Comparison of ENCODE assay signal across 33 cellular contexts in the genomic region with DNA sequence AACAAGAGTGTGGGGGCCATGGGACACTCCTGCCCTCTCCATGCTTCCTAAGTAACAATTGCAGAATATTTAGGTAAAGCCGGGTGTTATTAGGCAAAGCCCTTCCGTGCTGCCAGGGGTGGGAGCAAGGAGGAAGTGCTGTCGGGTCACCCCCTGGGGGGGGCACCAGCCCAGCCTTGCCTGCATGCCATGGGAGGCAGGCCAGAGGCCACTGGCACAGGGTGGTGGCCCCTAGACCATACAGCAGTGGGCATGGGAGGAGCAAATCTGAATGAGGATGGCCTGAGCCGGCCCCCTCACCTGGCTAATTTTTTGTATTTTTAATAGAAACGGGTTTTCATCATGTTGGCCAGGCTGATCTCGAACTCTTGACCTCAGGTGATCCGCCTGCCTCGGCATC.
DNase-seq lines count a peak whose midpoint lies in the region; ATAC-seq, FAIRE-seq and TF ChIP-seq lines count a peak whose summit lies in the region.
"Had no signal": no experiment of that assay in that cellular context is flagged by ENCODE, and none has a peak within 500 bp of the region (broad histone marks: within the 10 kb centered on the region; RNA-seq: fewer than 3 reads in every experiment).

No MANE protein-coding gene starts in this region.

- H3K9me3 ChIP-seq in neuronal stem cell (replicated peaks in 1 of 2; ENCODE audit: control insufficient read depth in 2 of 2, insufficient read depth in 1 of 2, low read depth in 1 of 2, low read length in 2 of 2) (no peaks in the 10 kb centered on the region), small intestine (ENCODE audit: control insufficient read depth, low read depth) (no peaks in the 10 kb centered on the region)
- H3K9me3 ChIP-seq: A549; BE2C; BLaER1; BLaER1 treated with 17β-estradiol and CSF1 and Interleukin-3, amounts not matched to agents 10 nM and 100 nM; Caco-2 had no signal

- H3K79me1 ChIP-seq in neuronal stem cell (ENCODE audit: low read depth, low read length): no peaks in the 10 kb centered on the region

- peak; percentile 85 for DNase-seq in chondrocyte (ENCODE audit: low spot score)
- no peak for DNase-seq in neuronal stem cell (ENCODE audit: low spot score)
- DNase-seq in WTC11 (ENCODE audit: low spot score): no peak
- no peak for DNase-seq in small intestine
- DNase-seq: 8988T; ACHN; AML-193; BE2C; C1 segment of cervical spinal cord; Caco-2; Calu3; CD4-positive, alpha-beta memory T cell; CD4-positive, alpha-beta T cell; CD4-positive, CD25-positive, alpha-beta regulatory T cell; CD8-positive, alpha-beta memory T cell; CD8-positive, alpha-beta T cell; COR-L47; DMS 273 treated with DMSO at 0.1 percent for 48 hours; DMS153; DMS53; DMS79; DMS79 treated with DMSO at 0.1 percent for 48 hours; DND-41; EL had no signal

- no peak overlapping the region for H3K9ac ChIP-seq in neuronal stem cell (ENCODE audit: low read depth, low read length, poor library complexity)
- H3K9ac ChIP-seq: BLaER1; BLaER1 treated with 17β-estradiol and CSF1 and Interleukin-3, amounts not matched to agents 10 nM and 100 nM had no signal

- H3K36me3 Mint-ChIP-seq in chondrocyte (ENCODE audit: low read depth) (no peaks in the 10 kb centered on the region), WTC11 (no peaks in the 10 kb centered on the region)
- H3K36me3 Mint-ChIP-seq: CD14-positive monocyte; CD4-positive, alpha-beta memory T cell; CD4-positive, CD25-positive, alpha-beta regulatory T cell; CD8-positive, alpha-beta memory T cell; CD8-positive, alpha-beta T cell had no signal

- peak overlapping the region; percentile 90 for H3K18ac ChIP-seq in neuronal stem cell (ENCODE audit: low read length)

- peaks cover 4% of the 10 kb centered on the region for H3K9me3 Mint-ChIP-seq in chondrocyte (ENCODE audit: low read depth)
- H3K9me3 Mint-ChIP-seq in WTC11: no peaks in the 10 kb centered on the region

- H3K27ac ChIP-seq in neuronal stem cell (replicated peaks; ENCODE audit: low read length) (no peak overlapping the region), small intestine (ENCODE audit: low read depth in 1 of 2, low read length in 1 of 2) (no peak overlapping the region)
- H3K27ac ChIP-seq: 22Rv1; A549; BLaER1; BLaER1 treated with 17β-estradiol and CSF1 and Interleukin-3, amounts not matched to agents 10 nM and 100 nM; C4-2B had no signal

- H3K4me1 ChIP-seq in neuronal stem cell (ENCODE audit: control insufficient read depth in 2 of 2, insufficient read depth in 1 of 2, low read depth in 1 of 2, low read length in 2 of 2) (no peaks in the 10 kb centered on the region), small intestine (ENCODE audit: control insufficient read depth in 2 of 2, insufficient read depth in 1 of 2, low read depth in 1 of 2, low read length in 1 of 2) (no peaks in the 10 kb centered on the region)
- H3K4me1 ChIP-seq: A549; BE2C; BLaER1; BLaER1 treated with 17β-estradiol and CSF1 and Interleukin-3, amounts not matched to agents 10 nM and 100 nM; Caco-2 had no signal

- H3K27me3 Mint-ChIP-seq in chondrocyte (ENCODE audit: low read depth) (no peaks in the 10 kb centered on the region), WTC11 (ENCODE audit: low read depth) (no peaks in the 10 kb centered on the region)
- H3K27me3 Mint-ChIP-seq: B cell; CD4-positive, alpha-beta memory T cell; CD4-positive, alpha-beta T cell; CD4-positive, CD25-positive, alpha-beta regulatory T cell; CD8-positive, alpha-beta memory T cell had no signal

- no peak overlapping the region for H4K91ac ChIP-seq in neuronal stem cell (ENCODE audit: low read depth, low read length, poor library complexity)

- H3K4me3 Mint-ChIP-seq in chondrocyte (ENCODE audit: unreplicated experiment): no peak overlapping the region
- H3K4me3 Mint-ChIP-seq in WTC11: no peak overlapping the region
- H3K4me3 Mint-ChIP-seq: B cell; CD14-positive monocyte; CD4-positive, alpha-beta memory T cell; CD4-positive, alpha-beta T cell; CD4-positive, CD25-positive, alpha-beta regulatory T cell; CD8-positive, alpha-beta memory T cell; CD8-positive, alpha-beta T cell had no signal

- H3K36me3 ChIP-seq in neuronal stem cell (replicated peaks in 1 of 2; ENCODE audit: control insufficient read depth in 2 of 2, insufficient read depth in 2 of 2, low read length in 2 of 2) (no peaks in the 10 kb centered on the region), small intestine (ENCODE audit: control insufficient read depth in 2 of 2, insufficient read depth in 2 of 2, low read length in 2 of 2) (no peaks in the 10 kb centered on the region)
- H3K36me3 ChIP-seq: BE2C; BLaER1; BLaER1 treated with 17β-estradiol and CSF1 and Interleukin-3, amounts not matched to agents 10 nM and 100 nM had no signal

- H2BK120ac ChIP-seq in neuronal stem cell (ENCODE audit: low read depth, low read length): no peak overlapping the region

- no peak for FAIRE-seq in small intestine (lab: Jason Lieb, UNC)
- FAIRE-seq: A204.1, A549, D721Med had no signal

- H4K8ac ChIP-seq in neuronal stem cell (ENCODE audit: low read depth, low read length): peak overlapping the region; percentile 17

- H2BK12ac ChIP-seq in neuronal stem cell (ENCODE audit: low read length): no peak overlapping the region

- H3K4ac ChIP-seq in neuronal stem cell (ENCODE audit: low read length): no peak overlapping the region

- H3K27ac Mint-ChIP-seq in chondrocyte (ENCODE audit: unreplicated experiment) (no peak overlapping the region), WTC11 (no peak overlapping the region)
- H3K27ac Mint-ChIP-seq: B cell; CD14-positive monocyte; CD4-positive, alpha-beta memory T cell; CD4-positive, alpha-beta T cell; CD4-positive, CD25-positive, alpha-beta regulatory T cell; CD8-positive, alpha-beta memory T cell; CD8-positive, alpha-beta T cell had no signal

- POLR2A ChIA-PET in WTC11 (lab: Charles Lee): no interaction called here

- no peaks in the 10 kb centered on the region for H3K4me1 Mint-ChIP-seq in chondrocyte (ENCODE audit: low read depth)
- no peaks in the 10 kb centered on the region for H3K4me1 Mint-ChIP-seq in WTC11
- H3K4me1 Mint-ChIP-seq: B cell; CD14-positive monocyte; CD4-positive, alpha-beta memory T cell; CD4-positive, CD25-positive, alpha-beta regulatory T cell; CD8-positive, alpha-beta memory T cell had no signal

- H3K4me2 ChIP-seq in neuronal stem cell (ENCODE audit: insufficient read depth, low read length, poor library complexity, severe bottlenecking): no peak overlapping the region
- H3K4me2 ChIP-seq: A549; BLaER1; BLaER1 treated with 17β-estradiol and CSF1 and Interleukin-3, amounts not matched to agents 10 nM and 100 nM had no signal

- no peak overlapping the region for H3K14ac ChIP-seq in neuronal stem cell (ENCODE audit: low read length)

- H2BK5ac ChIP-seq in neuronal stem cell (ENCODE audit: low read length): no peak overlapping the region

- no peak overlapping the region for H2BK15ac ChIP-seq in neuronal stem cell (ENCODE audit: low read length)

- no peak overlapping the region for H2AK5ac ChIP-seq in neuronal stem cell (ENCODE audit: low read depth, low read length)

- no peak overlapping the region for H3K23ac ChIP-seq in neuronal stem cell (ENCODE audit: low read depth, low read length, poor library complexity)

- no peak overlapping the region for H3K4me3 ChIP-seq in neuronal stem cell (ENCODE audit: low read length in 2 of 2)
- no peak overlapping the region for H3K4me3 ChIP-seq in small intestine (ENCODE audit: low read depth in 1 of 2, low read length in 2 of 2)
- H3K4me3 ChIP-seq: A549; BLaER1; BLaER1 treated with 17β-estradiol and CSF1 and Interleukin-3, amounts not matched to agents 10 nM and 100 nM had no signal

- CTCF ChIA-PET in WTC11 (lab: Charles Lee): no interaction called here

- ATAC-seq in WTC11: no peak
- ATAC-seq: A549; CD8-positive, alpha-beta T cell had no signal

- no CpG with 5 or more reads among the region's 8 CpGs for WGBS in neuronal stem cell (ENCODE audit: extremely low coverage in 2 of 2, insufficient read length in 2 of 2, insufficient replicate concordance in 1 of 2), 2 donors
- 82 to 86% (median 84%) methylated on average over 8 of the region's 8 CpGs for WGBS in small intestine, 3 donors

- H3K27me3 ChIP-seq in neuronal stem cell (ENCODE audit: control insufficient read depth in 3 of 3, insufficient read depth in 3 of 3, low read depth in 1 of 3, low read length in 3 of 3) (no peaks in the 10 kb centered on the region), small intestine (ENCODE audit: control insufficient read depth in 2 of 2, insufficient read depth in 2 of 2, low read length in 2 of 2) (no peaks in the 10 kb centered on the region)
- H3K27me3 ChIP-seq: BE2C; BLaER1; BLaER1 treated with 17β-estradiol and CSF1 and Interleukin-3, amounts not matched to agents 10 nM and 100 nM had no signal

- TF ChIP-seq CTCF in chondrocyte (IDR thresholded peaks at IDR 0.05) (no peak), WTC11 (IDR thresholded peaks at IDR 0.05) (no peak)

- H2AFZ ChIP-seq in neuronal stem cell (ENCODE audit: low read length): no peak overlapping the region

TF ChIP-seq in WTC11, 78 proteins besides CTCF, POLR2A, EP300 and RAD21 (continues in another document):
- TF ChIP-seq TEAD4 (CRISPR knock-in tag; IDR thresholded peaks at IDR 0.05): no peak
- no peak for TF ChIP-seq KAT7 (CRISPR knock-in tag; IDR thresholded peaks at IDR 0.05; ENCODE audit: borderline replicate concordance)
- TF ChIP-seq SOX15 (CRISPR knock-in tag; IDR thresholded peaks at IDR 0.05): no peak
- no peak for TF ChIP-seq NR2C2 (CRISPR knock-in tag; IDR thresholded peaks at IDR 0.05)
- TF ChIP-seq ZNF138 (CRISPR knock-in tag; conservative IDR thresholded peaks at IDR 0.05): no peak
- TF ChIP-seq RELA (CRISPR knock-in tag; IDR thresholded peaks at IDR 0.05; ENCODE audit: borderline replicate concordance): no peak
- no peak for TF ChIP-seq ZNF423 (CRISPR knock-in tag; IDR thresholded peaks at IDR 0.05)
- TF ChIP-seq E2F1 (CRISPR knock-in tag; IDR thresholded peaks at IDR 0.05): no peak
